Comparison of ENCODE assay signal across 1 cellular context in genomic region chr19:10764340-10764894, GRCh38.
TF ChIP-seq lines count a peak whose summit lies in the region.

No MANE protein-coding gene starts in this region.

TF ChIP-seq in HepG2, 621 proteins besides CTCF, POLR2A, EP300 and RAD21 (continued from another document):
- TF ChIP-seq, protein P1, sequence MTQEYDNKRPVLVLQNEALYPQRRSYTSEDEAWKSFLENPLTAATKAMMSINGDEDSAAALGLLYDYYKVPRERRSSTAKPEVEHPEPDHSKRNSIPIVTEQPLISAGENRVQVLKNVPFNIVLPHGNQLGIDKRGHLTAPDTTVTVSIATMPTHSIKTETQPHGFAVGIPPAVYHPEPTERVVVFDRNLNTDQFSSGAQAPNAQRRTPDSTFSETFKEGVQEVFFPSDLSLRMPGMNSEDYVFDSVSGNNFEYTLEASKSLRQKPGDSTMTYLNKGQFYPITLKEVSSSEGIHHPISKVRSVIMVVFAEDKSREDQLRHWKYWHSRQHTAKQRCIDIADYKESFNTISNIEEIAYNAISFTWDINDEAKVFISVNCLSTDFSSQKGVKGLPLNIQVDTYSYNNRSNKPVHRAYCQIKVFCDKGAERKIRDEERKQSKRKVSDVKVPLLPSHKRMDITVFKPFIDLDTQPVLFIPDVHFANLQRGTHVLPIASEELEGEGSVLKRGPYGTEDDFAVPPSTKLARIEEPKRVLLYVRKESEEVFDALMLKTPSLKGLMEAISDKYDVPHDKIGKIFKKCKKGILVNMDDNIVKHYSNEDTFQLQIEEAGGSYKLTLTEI (CRISPR knock-in tag; conservative IDR thresholded peaks at IDR 0.05) = no peak
- TF ChIP-seq ZNF34 (CRISPR knock-in tag; IDR thresholded peaks at IDR 0.05; ENCODE audit: borderline replicate concordance) (no peak), GATA4 (IDR thresholded peaks at IDR 0.05; ENCODE audit: borderline replicate concordance, low read depth) (no peak; the same call in 1 of the 2 replicates)
TF ChIP-seq in HepG2: peak in this region for 284.
